ENCODE assay signal across 2 cellular contexts in genomic region chr7:116736927-116737715, GRCh38.
TF ChIP-seq lines count a peak whose summit lies in the region.

No MANE protein-coding gene starts in this region.

TF ChIP-seq in endothelial cell of umbilical vein, 7 proteins besides CTCF, POLR2A, EP300 and RAD21 (continued from another document):
- no peak for TF ChIP-seq MYC (IDR thresholded peaks at IDR 0.05; ENCODE audit: low read depth, low read length)

TF ChIP-seq in HepG2, 621 proteins besides CTCF, POLR2A, EP300 and RAD21 (continued from another document and continues in another):
- peak; percentile 39; the same call in 1 of the 2 replicates for TF ChIP-seq ZNF33A (CRISPR knock-in tag; IDR thresholded peaks at IDR 0.05; ENCODE audit: borderline replicate concordance)
- TF ChIP-seq ZNF414 (CRISPR knock-in tag; IDR thresholded peaks at IDR 0.05), result no peak
- TF ChIP-seq ZNF446 (CRISPR knock-in tag; IDR thresholded peaks at IDR 0.05), result no peak
- TF ChIP-seq ZNF703 (CRISPR knock-in tag; IDR thresholded peaks at IDR 0.05; ENCODE audit: borderline replicate concordance), result no peak
- TF ChIP-seq ATF3 (CRISPR knock-in tag; IDR thresholded peaks at IDR 0.05), result no peak
- 0 out of 2 replicates have a peak, but pooled peaks have one; percentile 34 for TF ChIP-seq MED1 (CRISPR knock-in tag; IDR thresholded peaks at IDR 0.05)
- TF ChIP-seq PHB2 (IDR thresholded peaks at IDR 0.05; ENCODE audit: partially characterized antibody), result no peak
- TF ChIP-seq ZNF574 (CRISPR knock-in tag; IDR thresholded peaks at IDR 0.05), result no peak
- TF ChIP-seq CAMTA2 (CRISPR knock-in tag; IDR thresholded peaks at IDR 0.05; ENCODE audit: borderline replicate concordance), result no peak
- TF ChIP-seq FOXA3 (CRISPR knock-in tag; IDR thresholded peaks at IDR 0.05), result peak; percentile 51
- TF ChIP-seq ZNF205 (CRISPR knock-in tag; IDR thresholded peaks at IDR 0.05), result no peak
- peak; percentile 25; the same call in 1 of the 2 replicates for TF ChIP-seq HDAC2 (CRISPR knock-in tag; IDR thresholded peaks at IDR 0.05)
- no peak for TF ChIP-seq UBTF (CRISPR knock-in tag; IDR thresholded peaks at IDR 0.05)
- no peak for TF ChIP-seq ZNF235 (CRISPR knock-in tag; IDR thresholded peaks at IDR 0.05; ENCODE audit: borderline replicate concordance)
- no peak for TF ChIP-seq PRDM4 (CRISPR knock-in tag; IDR thresholded peaks at IDR 0.05; ENCODE audit: borderline replicate concordance)
- no peak for TF ChIP-seq ZNF225 (CRISPR knock-in tag; IDR thresholded peaks at IDR 0.05)
- TF ChIP-seq SPEN (CRISPR knock-in tag; IDR thresholded peaks at IDR 0.05; ENCODE audit: low read depth), result no peak
- no peak for TF ChIP-seq SOX13 (IDR thresholded peaks at IDR 0.05)
- TF ChIP-seq SOX13 (CRISPR knock-in tag; conservative IDR thresholded peaks at IDR 0.05 in 1 of 2, IDR thresholded peaks at IDR 0.05 in 1 of 2), result peak in 1 of 2 experiments; percentile 61; a peak in 1 of 4 replicates
- no peak for TF ChIP-seq FOXO1 (CRISPR knock-in tag; IDR thresholded peaks at IDR 0.05)
- TF ChIP-seq HOXA7 (CRISPR knock-in tag; IDR thresholded peaks at IDR 0.05), result no peak
- no peak for TF ChIP-seq SOX6 (IDR thresholded peaks at IDR 0.05)
- peak; percentile 36; the same call in 1 of the 2 replicates for TF ChIP-seq SOX6 (CRISPR knock-in tag; IDR thresholded peaks at IDR 0.05)
- TF ChIP-seq ZBTB43 (CRISPR knock-in tag; conservative IDR thresholded peaks at IDR 0.05), result no peak
- no peak for TF ChIP-seq ZBTB10 (CRISPR knock-in tag; IDR thresholded peaks at IDR 0.05; ENCODE audit: borderline replicate concordance)
- TF ChIP-seq KAT8 (CRISPR knock-in tag; IDR thresholded peaks at IDR 0.05), result 0 out of 2 replicates have a peak, but pooled peaks have one; percentile 12
- no peak for TF ChIP-seq PBX3 (CRISPR knock-in tag; IDR thresholded peaks at IDR 0.05; ENCODE audit: borderline replicate concordance)
- no peak for TF ChIP-seq POLR2AphosphoS2 (IDR thresholded peaks at IDR 0.05; ENCODE audit: low read depth, low read length)
- TF ChIP-seq FOXC1 (CRISPR knock-in tag; IDR thresholded peaks at IDR 0.05; ENCODE audit: borderline replicate concordance), result no peak
- TF ChIP-seq HDAC1 (CRISPR knock-in tag; IDR thresholded peaks at IDR 0.05), result peak; percentile 30; the same call in 1 of the 2 replicates
- TF ChIP-seq ARID2 (CRISPR knock-in tag; IDR thresholded peaks at IDR 0.05; ENCODE audit: borderline replicate concordance), result no peak
- TF ChIP-seq ZNF281 (CRISPR knock-in tag; IDR thresholded peaks at IDR 0.05; ENCODE audit: borderline replicate concordance), result no peak
- TF ChIP-seq SAP130 (CRISPR knock-in tag; IDR thresholded peaks at IDR 0.05; ENCODE audit: low read depth), result no peak
- TF ChIP-seq ZNF569 (CRISPR knock-in tag; IDR thresholded peaks at IDR 0.05; ENCODE audit: borderline replicate concordance), result no peak
- TF ChIP-seq ZNF121 (CRISPR knock-in tag; IDR thresholded peaks at IDR 0.05), result no peak
- TF ChIP-seq ARID5B (CRISPR knock-in tag; IDR thresholded peaks at IDR 0.05), result peak; percentile 72
- no peak for TF ChIP-seq CREB1 (IDR thresholded peaks at IDR 0.05)
- TF ChIP-seq CREB1 (CRISPR knock-in tag; IDR thresholded peaks at IDR 0.05), result no peak
- TF ChIP-seq ELF4 (CRISPR knock-in tag; IDR thresholded peaks at IDR 0.05; ENCODE audit: borderline replicate concordance), result no peak
- TF ChIP-seq NFRKB (IDR thresholded peaks at IDR 0.05), result no peak
- TF ChIP-seq ZNF530 (CRISPR knock-in tag; IDR thresholded peaks at IDR 0.05; ENCODE audit: low read depth), result no peak
